In the genomic region with DNA sequence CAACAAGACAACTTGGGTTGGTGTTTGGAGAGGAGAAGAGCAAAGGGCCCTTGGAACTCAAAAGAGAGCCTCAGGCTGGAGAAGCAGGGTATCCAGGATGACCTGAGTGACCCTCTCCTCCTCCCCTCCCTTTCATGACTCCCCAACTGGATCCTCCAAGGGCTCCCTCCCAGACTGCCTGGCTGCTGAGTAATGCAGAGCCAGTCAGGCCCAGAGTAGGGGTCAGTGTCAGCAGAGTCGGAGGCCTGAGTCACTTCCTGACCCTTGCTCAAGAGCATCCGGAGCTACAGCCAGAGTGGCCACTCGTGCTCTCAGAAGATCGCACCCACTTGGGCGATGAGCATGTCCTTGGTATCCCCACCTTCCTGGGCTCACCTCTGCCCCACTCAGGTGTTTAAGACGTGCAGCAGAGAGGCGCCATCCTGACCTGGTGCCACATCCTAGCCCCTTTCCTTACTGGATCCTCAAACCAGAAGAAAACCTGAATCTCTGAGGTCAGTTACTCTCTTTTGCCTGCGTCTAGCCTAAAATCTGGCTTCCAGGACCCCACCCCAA, we compare ENCODE assay signal across 10 cellular contexts. TPM values are rescaled to one million over a fixed set of nuclear protein-coding genes. Genes with fewer than 3 reads are reported as not detected.
DNase-seq lines count a peak whose midpoint lies in the region; ATAC-seq, FAIRE-seq and TF ChIP-seq lines count a peak whose summit lies in the region.
"Had no signal": no experiment of that assay in that cellular context is flagged by ENCODE, and none has a peak within 500 bp of the region (broad histone marks: within the 10 kb centered on the region; RNA-seq: fewer than 3 reads in every experiment).

No MANE protein-coding gene starts in this region.

- TF ChIP-seq POLR2A in esophagus muscularis mucosa (IDR thresholded peaks at IDR 0.05; ENCODE audit: low read depth), result no peak

- H3K9me3 Mint-ChIP-seq in activated T-cell treated with anti-CD3 and anti-CD28 coated beads, Interleukin-2, amount 50 U/mL, for 24 hours, result no peaks in the 10 kb centered on the region
- peaks cover 2% of the 10 kb centered on the region for H3K9me3 Mint-ChIP-seq in astrocyte (ENCODE audit: unreplicated experiment)
- H3K9me3 Mint-ChIP-seq: memory B cell had no signal

- H3K27me3 Mint-ChIP-seq in activated T-cell treated with anti-CD3 and anti-CD28 coated beads, Interleukin-2, amount 50 U/mL, for 24 hours, result no peaks in the 10 kb centered on the region
- H3K27me3 Mint-ChIP-seq in astrocyte (ENCODE audit: low read depth, unreplicated experiment), result peaks cover under 1% of the 10 kb centered on the region
- H3K27me3 Mint-ChIP-seq: memory B cell had no signal

- no peak overlapping the region for H3K4me3 ChIP-seq in astrocyte (ENCODE audit: insufficient read depth, low read depth, low read length)
- H3K4me3 ChIP-seq in upper lobe of right lung, result no peak overlapping the region
- no peak overlapping the region for H3K4me3 ChIP-seq in esophagus muscularis mucosa

- H3K27me3 ChIP-seq in astrocyte (ENCODE audit: insufficient read depth, low read length), result no peaks in the 10 kb centered on the region
- no peaks in the 10 kb centered on the region for H3K27me3 ChIP-seq in upper lobe of right lung
- peaks cover 0 to 52% (median 7%) of the 10 kb centered on the region in 4 donors for H3K27me3 ChIP-seq in esophagus muscularis mucosa
- H3K27me3 ChIP-seq: BE2C had no signal

- H3K4me3 Mint-ChIP-seq in activated T-cell treated with anti-CD3 and anti-CD28 coated beads, Interleukin-2, amount 50 U/mL, for 24 hours, result no peak overlapping the region
- H3K4me3 Mint-ChIP-seq in astrocyte (ENCODE audit: unreplicated experiment), result peak overlapping the region; percentile 2
- H3K4me3 Mint-ChIP-seq: memory B cell had no signal

- H3K79me2 ChIP-seq in astrocyte (ENCODE audit: insufficient read depth, low read length), result no peaks in the 10 kb centered on the region

- intact Hi-C loops in upper lobe of right lung (cut with DNase I), result no loop called here
- intact Hi-C loops in esophagus muscularis mucosa (cut with DNase I), result loop anchor here (10.0 kb wide), 1 partner anchor 227 kb away; no protein-coding TSS in a partner anchor

- H3K9me3 ChIP-seq in astrocyte (ENCODE audit: insufficient read depth, low read depth, low read length), result no peaks in the 10 kb centered on the region
- no peaks in the 10 kb centered on the region for H3K9me3 ChIP-seq in upper lobe of right lung
- no peaks in the 10 kb centered on the region for H3K9me3 ChIP-seq in esophagus muscularis mucosa
- H3K9me3 ChIP-seq: BE2C had no signal

- H3K36me3 ChIP-seq in astrocyte (ENCODE audit: insufficient read depth, low read length), result no peaks in the 10 kb centered on the region
- H3K36me3 ChIP-seq in upper lobe of right lung, result no peaks in the 10 kb centered on the region
- H3K36me3 ChIP-seq in esophagus muscularis mucosa, result no peaks in the 10 kb centered on the region
- H3K36me3 ChIP-seq: BE2C had no signal

- no peak overlapping the region for H3K27ac Mint-ChIP-seq in activated T-cell treated with anti-CD3 and anti-CD28 coated beads, Interleukin-2, amount 50 U/mL, for 24 hours
- peak overlapping the region; percentile 54 for H3K27ac Mint-ChIP-seq in astrocyte (ENCODE audit: unreplicated experiment)
- H3K27ac Mint-ChIP-seq: memory B cell had no signal

- TF ChIP-seq CTCF in astrocyte (IDR thresholded peaks at IDR 0.05; ENCODE audit: insufficient read depth, low read depth, low read length) (no peak), upper lobe of right lung (IDR thresholded peaks at IDR 0.05) (no peak), esophagus muscularis mucosa (IDR thresholded peaks at IDR 0.05) (no peak)

- H3K27ac ChIP-seq in astrocyte (ENCODE audit: low read depth, low read length) (no peak overlapping the region), upper lobe of right lung (peak overlapping the region; percentile 43), esophagus muscularis mucosa (replicated peaks in 1 of 4) (no peak overlapping the region)

- H3K4me2 ChIP-seq in astrocyte (ENCODE audit: low read length), result peak overlapping the region; percentile 38

- H2AFZ ChIP-seq in astrocyte (ENCODE audit: low read depth, low read length), result no peak overlapping the region

- FAIRE-seq in astrocyte (lab: Jason Lieb, UNC), result no peak

- ATAC-seq in upper lobe of right lung, result peak; percentile 60

- TF ChIP-seq EP300 in esophagus muscularis mucosa (IDR thresholded peaks at IDR 0.05), result no peak

- H3K4me1 ChIP-seq in astrocyte (ENCODE audit: insufficient read depth, low read length) (peaks cover 20% of the 10 kb centered on the region), upper lobe of right lung (peaks cover 48% of the 10 kb centered on the region), esophagus muscularis mucosa (peaks cover 25 to 48% (median 45%) of the 10 kb centered on the region in 4 donors)

- WGBS in esophagus muscularis mucosa, result 95% methylated on average over 4 of the region's 8 CpGs

- peaks cover 76% of the 10 kb centered on the region for H3K4me1 Mint-ChIP-seq in activated T-cell treated with anti-CD3 and anti-CD28 coated beads, Interleukin-2, amount 50 U/mL, for 24 hours (ENCODE audit: low read depth)
- H3K4me1 Mint-ChIP-seq in astrocyte (ENCODE audit: low read depth, unreplicated experiment), result peaks cover 28% of the 10 kb centered on the region

- DNase-seq in activated T-cell treated with anti-CD3 and anti-CD28 coated beads, Interleukin-2, amount 50 U/mL, for 24 hours, result peak; percentile 25
- no peak for DNase-seq in activated T-cell treated with anti-CD3 and anti-CD28 coated beads, Interleukin-2, amount 50 U/mL, for 1 hour
- peak; percentile 56 for DNase-seq in astrocyte (ENCODE audit: low read depth)
- DNase-seq in iris pigment epithelial cell (ENCODE audit: low read depth), result peak; percentile 95
- DNase-seq in upper lobe of right lung, result peak; percentile 82
- DNase-seq in esophagus muscularis mucosa (ENCODE audit: extremely low spot score), result no peak
- no peak for DNase-seq in midbrain (lab: John Stamatoyannopoulos, UW)
- DNase-seq in activated CD4-positive, CD25-positive, alpha-beta regulatory T cell treated with anti-CD3 and anti-CD28 coated beads, Interleukin-2, amount 50 U/mL, for 72 hours, result no peak
- DNase-seq: BE2C had no signal

- no peaks in the 10 kb centered on the region for H4K20me1 ChIP-seq in astrocyte (ENCODE audit: insufficient read depth, low read length)

- H3K9ac ChIP-seq in astrocyte (ENCODE audit: low read length), result no peak overlapping the region

- H3K36me3 Mint-ChIP-seq in activated T-cell treated with anti-CD3 and anti-CD28 coated beads, Interleukin-2, amount 50 U/mL, for 24 hours (ENCODE audit: low read depth), result peaks cover 12% of the 10 kb centered on the region
- H3K36me3 Mint-ChIP-seq in astrocyte (ENCODE audit: low read depth, unreplicated experiment), result peaks cover 7% of the 10 kb centered on the region
- H3K36me3 Mint-ChIP-seq: memory B cell had no signal

RNA-seq across cellular contexts. Expression of gene MAPK13, which starts 2.8 kb away (rescaled TPM):
- 4.5 and 5.8 TPM in 2 replicates for total RNA-seq in astrocyte
- 71.4 TPM for total RNA-seq in upper lobe of right lung
- total RNA-seq in esophagus muscularis mucosa, result 1 to 10 TPM; 2.1 to 5.0 (median 4.5) TPM

Comparison
In these comparisons a context has a peak if more than half of its experiments do, and no peak if none do; other contexts are left out.
1. DNase-seq: peak in activated T-cell treated with anti-CD3 and anti-CD28 coated beads, Interleukin-2, amount 50 U/mL, for 24 hours (single experiment), astrocyte (single experiment), iris pigment epithelial cell (single experiment) and upper lobe of right lung (single experiment); none in activated T-cell treated with anti-CD3 and anti-CD28 coated beads, Interleukin-2, amount 50 U/mL, for 1 hour (single experiment), esophagus muscularis mucosa (single experiment), midbrain (single experiment) and activated CD4-positive, CD25-positive, alpha-beta regulatory T cell treated with anti-CD3 and anti-CD28 coated beads, Interleukin-2, amount 50 U/mL, for 72 hours (single experiment).
2. RNA of gene MAPK13, which starts 2.8 kb away (total RNA-seq): 71.4 TPM in upper lobe of right lung (single experiment); 4.5 to 5.8 TPM in astrocyte and 2.1 to 5.0 TPM in esophagus muscularis mucosa; every median in the first group is over 10 times any median in the second.